ENCODE assay signal across 30 cellular contexts in genomic region chr6:158459726-158460125, GRCh38.
DNase-seq lines count a peak whose midpoint lies in the region; ATAC-seq and TF ChIP-seq lines count a peak whose summit lies in the region.
"Had no signal": no experiment of that assay in that cellular context is flagged by ENCODE, and none has a peak within 500 bp of the region (broad histone marks: within the 10 kb centered on the region; RNA-seq: fewer than 3 reads in every experiment).

No MANE protein-coding gene starts in this region.

- peak overlapping the region; percentile 38 for H3K27ac ChIP-seq in layer of hippocampus (ENCODE audit: low read depth, low read length)
- H3K27ac ChIP-seq in substantia nigra (ENCODE audit: low read depth, low read length, poor library complexity, severe bottlenecking), result peak overlapping the region; percentile 61
- H3K27ac ChIP-seq: GM23248, HL-60, skin epidermis, upper lobe of right lung had no signal

- H3K9me3 Mint-ChIP-seq in brain, result no peaks in the 10 kb centered on the region
- H3K9me3 Mint-ChIP-seq: activated naive CD4-positive, alpha-beta T cell treated with anti-CD3 and anti-CD28 coated beads, Interleukin-2, amount 50 U/mL, for 24 hours; stimulated activated naive B cell treated with anti-CD40 and anti-IgM and Interleukin-4, amounts not matched to agents 10 μg/mL and 1 μg/mL and 100 μg/mL, for 72 hours had no signal

- no peaks in the 10 kb centered on the region for H3K27me3 Mint-ChIP-seq in brain
- H3K27me3 Mint-ChIP-seq: activated naive CD4-positive, alpha-beta T cell treated with anti-CD3 and anti-CD28 coated beads, Interleukin-2, amount 50 U/mL, for 24 hours; stimulated activated naive B cell treated with anti-CD40 and anti-IgM and Interleukin-4, amounts not matched to agents 10 μg/mL and 1 μg/mL and 100 μg/mL, for 72 hours had no signal

- TF ChIP-seq CTCF in brain (conservative IDR thresholded peaks at IDR 0.05), result no peak

- peak overlapping the region; percentile 6 to 89 (median 60) for H3K27ac Mint-ChIP-seq in brain
- H3K27ac Mint-ChIP-seq: activated CD8-positive, alpha-beta T cell treated with anti-CD3 and anti-CD28 coated beads, Interleukin-2, amount 10 ng/mL, durations not matched to agents 7 days and 5 days; activated naive CD4-positive, alpha-beta T cell treated with anti-CD3 and anti-CD28 coated beads, Interleukin-2, amount 50 U/mL, for 24 hours; stimulated activated naive B cell treated with anti-CD40 and anti-IgM and Interleukin-4, amounts not matched to agents 10 μg/mL and 1 μg/mL and 100 μg/mL, for 72 hours had no signal

- H3K36me3 Mint-ChIP-seq in brain, result peaks cover 87% of the 10 kb centered on the region

- H3K4me1 Mint-ChIP-seq in brain, result peaks cover 29% of the 10 kb centered on the region
- H3K4me1 Mint-ChIP-seq: activated naive CD4-positive, alpha-beta T cell treated with anti-CD3 and anti-CD28 coated beads, Interleukin-2, amount 50 U/mL, for 24 hours; CD14-positive monocyte had no signal

- DNase-seq in M059J (ENCODE audit: low read depth) (peak; percentile 38), substantia nigra (lab: John Stamatoyannopoulos, UW) (no peak)
- DNase-seq in activated CD4-positive, alpha-beta T cell treated with anti-CD3 and anti-CD28 coated beads, Interleukin-2, amount 50 U/mL, for 48 hours, result no peak
- DNase-seq: activated CD8-positive, alpha-beta T cell treated with anti-CD3 and anti-CD28 coated beads, Interleukin-2, amount 10 ng/mL, durations not matched to agents 7 days and 5 days; amygdala; DND-41; effector CD4-positive, alpha-beta T cell; glutamatergic neuron; GM23248; islet precursor cell; KG1; left ventricle myocardium superior; MM.1S; NCI-H1930; NCI-H2227 treated with DMSO at 0.1 percent for 48 hours; NCI-H526; nucleus accumbens; PC-3; stimulated activated naive B cell treated with anti-CD40 and anti-IgM and Interleukin-4, amounts not matched to agents 10 μg/mL and 1 μg/mL and 100 μg/mL, for 72 hours; upper lobe of right lung had no signal

- H3K4me3 Mint-ChIP-seq in brain, result no peak overlapping the region
- H3K4me3 Mint-ChIP-seq: activated CD8-positive, alpha-beta T cell treated with anti-CD3 and anti-CD28 coated beads, Interleukin-2, amount 10 ng/mL, durations not matched to agents 7 days and 5 days; activated naive CD4-positive, alpha-beta T cell treated with anti-CD3 and anti-CD28 coated beads, Interleukin-2, amount 50 U/mL, for 24 hours; CD14-positive monocyte; stimulated activated naive B cell treated with anti-CD40 and anti-IgM and Interleukin-4, amounts not matched to agents 10 μg/mL and 1 μg/mL and 100 μg/mL, for 72 hours had no signal

- no peak for ATAC-seq in GM18519 (IDR thresholded peaks at IDR 0.05; ENCODE audit: low FRiP score, unreplicated experiment)
- ATAC-seq in HG02610 (IDR thresholded peaks at IDR 0.05; ENCODE audit: unreplicated experiment), result no peak
- ATAC-seq: activated CD8-positive, alpha-beta T cell treated with anti-CD3 and anti-CD28 coated beads, Interleukin-2, amount 10 ng/mL, durations not matched to agents 7 days and 5 days; left ventricle myocardium superior; Right ventricle myocardium inferior; stimulated activated naive B cell treated with anti-CD40 and anti-IgM and Interleukin-4, amounts not matched to agents 10 μg/mL and 1 μg/mL and 100 μg/mL, for 72 hours; upper lobe of right lung had no signal

- H3K27me3 ChIP-seq in layer of hippocampus (ENCODE audit: control insufficient read depth, insufficient read depth, low read length), result no peaks in the 10 kb centered on the region
- H3K27me3 ChIP-seq: suprapubic skin, upper lobe of right lung had no signal
